ENCODE assay signal across 8 cellular contexts in the genomic region with DNA sequence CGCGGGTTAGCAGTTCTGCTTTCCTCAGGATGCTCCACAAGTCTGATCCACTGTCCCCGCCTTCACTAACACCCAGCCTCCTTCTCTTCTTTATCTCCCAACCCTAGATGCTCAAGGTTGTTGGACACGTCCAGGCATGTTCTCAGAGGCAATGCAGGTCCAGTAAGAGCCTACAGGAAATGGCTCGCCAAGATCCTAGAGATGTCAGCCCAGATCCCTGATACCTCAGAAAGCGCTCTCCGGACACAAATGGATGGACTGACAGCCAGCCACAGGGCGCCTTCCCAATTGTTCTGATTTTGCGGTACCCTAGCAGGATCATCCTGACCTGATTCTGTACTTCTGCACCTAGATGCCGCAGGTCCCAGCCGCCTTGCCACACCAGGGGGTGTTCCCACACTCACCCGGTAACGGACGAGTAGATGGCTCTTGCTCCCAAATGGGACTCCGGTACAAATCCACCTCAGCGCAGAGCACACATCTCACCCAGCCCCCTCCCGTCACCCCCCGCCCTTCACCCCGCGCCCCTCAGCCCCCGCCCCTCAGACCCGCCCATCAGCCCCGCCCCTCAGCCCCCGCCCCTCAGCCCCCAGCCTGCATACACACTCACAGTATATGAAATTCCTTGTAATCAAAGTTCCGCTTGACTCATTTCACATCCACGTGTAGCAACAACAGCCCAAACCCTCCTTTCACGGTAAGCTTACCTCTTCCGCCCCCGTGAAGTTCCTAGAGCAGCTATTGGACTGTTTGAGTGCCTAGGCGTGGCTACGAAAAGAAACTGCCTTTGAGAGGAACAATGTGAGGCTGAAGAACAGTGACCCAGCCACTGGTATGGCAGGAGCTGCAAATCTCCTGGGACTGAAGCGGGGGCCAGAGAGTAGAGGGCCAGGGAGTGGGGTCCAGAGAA. TPM values are rescaled to one million over a fixed set of nuclear protein-coding genes. Genes with fewer than 3 reads are reported as not detected.
DNase-seq lines count a peak whose midpoint lies in the region; ATAC-seq, FAIRE-seq and TF ChIP-seq lines count a peak whose summit lies in the region.

Gene EDA2R (minus strand): TSS at position 488 of the 910 bp plus-strand sequence. CDS start 23,058 bp downstream, outside the sequence.

- no CpG with 5 or more reads among the region's 32 CpGs for WGBS in neuronal stem cell (ENCODE audit: extremely low coverage in 2 of 2, insufficient read length in 2 of 2, insufficient replicate concordance in 1 of 2), 2 donors

- H2AK5ac ChIP-seq in neuronal stem cell (ENCODE audit: low read depth, low read length) = no peak within 1 kb of the TSS

- H3K23ac ChIP-seq in neuronal stem cell (ENCODE audit: low read depth, low read length, poor library complexity) = no peak within 1 kb of the TSS

- H4K8ac ChIP-seq in neuronal stem cell (ENCODE audit: low read depth, low read length) = no peak within 1 kb of the TSS

- peak within 1 kb of the TSS; percentile 20 for H3K18ac ChIP-seq in neuronal stem cell (ENCODE audit: low read length)

- no peak within 1 kb of the TSS for H4K91ac ChIP-seq in neuronal stem cell (ENCODE audit: low read depth, low read length, poor library complexity)

- H3K4me3 ChIP-seq in fibroblast of mammary gland (ENCODE audit: control insufficient read depth, low read depth, low read length) (peak within 1 kb of the TSS; percentile 73), neuronal stem cell (ENCODE audit: low read length in 2 of 2) (peak within 1 kb of the TSS; percentile 60 to 95), uterus (peak within 1 kb of the TSS; percentile 36 to 42)

- peaks cover 2 to 6% of the 10 kb centered on the region in 2 donors for H3K4me1 ChIP-seq in neuronal stem cell (ENCODE audit: control insufficient read depth in 2 of 2, insufficient read depth in 1 of 2, low read depth in 1 of 2, low read length in 2 of 2)
- no peaks in the 10 kb centered on the region for H3K4me1 ChIP-seq in uterus

- H3K79me1 ChIP-seq in neuronal stem cell (ENCODE audit: low read depth, low read length) = no peaks in the 10 kb centered on the region

- TF ChIP-seq POLR2A in uterus (IDR thresholded peaks at IDR 0.05) = no peak

- no peak for TF ChIP-seq CTCF in fibroblast of mammary gland (conservative IDR thresholded peaks at IDR 0.05; ENCODE audit: control insufficient read depth, insufficient read depth, low read depth, low read length)
- no peak for TF ChIP-seq CTCF in uterus (IDR thresholded peaks at IDR 0.05)

- no peak within 1 kb of the TSS for H2BK12ac ChIP-seq in neuronal stem cell (ENCODE audit: low read length)

- FAIRE-seq in frontal cortex (lab: Jason Lieb, UNC) = no peak

- no peak within 1 kb of the TSS for H3K4ac ChIP-seq in neuronal stem cell (ENCODE audit: low read length)

- ATAC-seq in GM19455 (IDR thresholded peaks at IDR 0.05; ENCODE audit: unreplicated experiment) (peak; percentile 93), HG03457 (IDR thresholded peaks at IDR 0.05; ENCODE audit: unreplicated experiment) (peak; percentile 96)

- peak within 1 kb of the TSS; percentile 68 for H2AFZ ChIP-seq in neuronal stem cell (ENCODE audit: low read length)

- DNase-seq in DMS153 treated with DMSO at 0.1 percent for 48 hours (lab: John Stamatoyannopoulos, UW; ENCODE audit: unreplicated experiment) (peak; percentile 5), fibroblast of mammary gland (ENCODE audit: low read depth) (peak; percentile 89), neuronal stem cell (ENCODE audit: low spot score) (peak; percentile 71), uterus (peak; percentile 40 to 51), frontal cortex (ENCODE audit: low spot score in 2 of 2) (no peak)
- DNase-seq in activated CD8-positive, alpha-beta memory T cell treated with anti-CD3 and anti-CD28 coated beads, Interleukin-2, amount 50 U/mL, for 48 hours = peak; percentile 47

- no peak within 1 kb of the TSS for H3K14ac ChIP-seq in neuronal stem cell (ENCODE audit: low read length)

- intact Hi-C loops in uterus (cut with DNase I; ENCODE audit: low total_unique reads) = no loop called here

- H3K27me3 ChIP-seq in neuronal stem cell (ENCODE audit: control insufficient read depth in 3 of 3, insufficient read depth in 3 of 3, low read depth in 1 of 3, low read length in 3 of 3) = peaks cover 0 to 6% (median 0%) of the 10 kb centered on the region in 3 experiments
- no peaks in the 10 kb centered on the region for H3K27me3 ChIP-seq in uterus

- no peaks in the 10 kb centered on the region for H3K36me3 ChIP-seq in neuronal stem cell (replicated peaks in 1 of 2; ENCODE audit: control insufficient read depth in 2 of 2, insufficient read depth in 2 of 2, low read length in 2 of 2)
- H3K36me3 ChIP-seq in uterus = no peaks in the 10 kb centered on the region

- H3K9ac ChIP-seq in neuronal stem cell (ENCODE audit: low read depth, low read length, poor library complexity) = peak within 1 kb of the TSS; percentile 70

- peak within 1 kb of the TSS; percentile 75 for H2BK5ac ChIP-seq in neuronal stem cell (ENCODE audit: low read length)

- no peak within 1 kb of the TSS for H2BK120ac ChIP-seq in neuronal stem cell (ENCODE audit: low read depth, low read length)

- H3K27ac ChIP-seq in neuronal stem cell (replicated peaks; ENCODE audit: low read length) (peak within 1 kb of the TSS; percentile 77), uterus (peak within 1 kb of the TSS; percentile 58 to 78)

- peak within 1 kb of the TSS; percentile 49 for H3K4me2 ChIP-seq in neuronal stem cell (ENCODE audit: insufficient read depth, low read length, poor library complexity, severe bottlenecking)

- no peaks in the 10 kb centered on the region for H3K9me3 ChIP-seq in neuronal stem cell (replicated peaks in 1 of 2; ENCODE audit: control insufficient read depth in 2 of 2, insufficient read depth in 1 of 2, low read depth in 1 of 2, low read length in 2 of 2)
- H3K9me3 ChIP-seq in uterus = no peaks in the 10 kb centered on the region

- no peak within 1 kb of the TSS for H2BK15ac ChIP-seq in neuronal stem cell (ENCODE audit: low read length)

RNA-seq across cellular contexts. Expression of gene EDA2R, which starts in this region (rescaled TPM):
- 8.3 TPM for polyA plus RNA-seq in neuronal stem cell (2013, experiment 1 of 2)
- polyA plus RNA-seq in neuronal stem cell (2013, experiment 2 of 2) = 8.3 TPM
- total RNA-seq in uterus (10 to 100 TPM in 1 of 4 donors, 1 to 10 TPM in 2, not detected in 1; 3.2 to 12.0 (median 9.8) TPM), frontal cortex (1.2 TPM)

Comparison
In these comparisons a context has a peak if more than half of its experiments do, and no peak if none do; other contexts are left out.
1. DNase-seq: peak in DMS153 treated with DMSO at 0.1 percent for 48 hours (single experiment), activated CD8-positive, alpha-beta memory T cell treated with anti-CD3 and anti-CD28 coated beads, Interleukin-2, amount 50 U/mL, for 48 hours (single experiment), fibroblast of mammary gland (single experiment), neuronal stem cell (single experiment) and uterus (2 of 2); none in frontal cortex (0 of 2).
2. Peak in every context shown above with its lines, with median percentiles within 50 percentile points of each other: H3K4me3 ChIP-seq.